Comparison of ENCODE assay signal across 15 cellular contexts in genomic region chr4:112522389-112522788, GRCh38. TPM values are rescaled to one million over a fixed set of nuclear protein-coding genes. Genes with fewer than 3 reads are reported as not detected.
A peak's percentile ranks its signal among the peaks of the same experiment; 100 is the strongest.
DNase-seq lines count a peak whose midpoint lies in the region; ATAC-seq, FAIRE-seq and TF ChIP-seq lines count a peak whose summit lies in the region.
"Had no signal": no experiment of that assay in that cellular context is flagged by ENCODE, and none has a peak within 500 bp of the region (broad histone marks: within the 10 kb centered on the region; RNA-seq: fewer than 3 reads in every experiment).

No MANE protein-coding gene starts in this region.

- no peak overlapping the region for H3K27ac Mint-ChIP-seq in activated CD4-positive, alpha-beta memory T cell treated with anti-CD3 and anti-CD28 coated beads, Interleukin-2, amount 10 ng/mL, durations not matched to agents 7 days and 5 days
- no peak overlapping the region for H3K27ac Mint-ChIP-seq in activated CD4-positive, alpha-beta memory T cell treated with anti-CD3 and anti-CD28 coated beads for 36 hours
- H3K27ac Mint-ChIP-seq in HFFc6 = no peak overlapping the region
- H3K27ac Mint-ChIP-seq in neural progenitor cell = no peak overlapping the region

- no peaks in the 10 kb centered on the region for H3K36me3 ChIP-seq in GM12878 (ENCODE audit: control insufficient read depth in 2 of 2, insufficient read depth in 2 of 2, low read length in 1 of 2)
- no peaks in the 10 kb centered on the region for H3K36me3 ChIP-seq in neural progenitor cell
- H3K36me3 ChIP-seq in breast epithelium = no peaks in the 10 kb centered on the region

- H3K9ac ChIP-seq in GM12878 (ENCODE audit: control insufficient read depth, insufficient read depth, low read length) (no peak overlapping the region), neural progenitor cell (no peak overlapping the region)

- intact Hi-C loops in activated CD4-positive, alpha-beta memory T cell treated with anti-CD3 and anti-CD28 coated beads for 36 hours (cut with micrococcal nuclease) = loop anchor here (2.0 to 5.0 kb wide), 3 partner anchors 240 to 445 kb away; no protein-coding TSS in a partner anchor
- intact Hi-C loops in GM12878 (cut with micrococcal nuclease; ENCODE audit: unreplicated experiment) = loop anchor here (2.0 to 5.0 kb wide), 5 partner anchors 240 to 424 kb away; no protein-coding TSS in a partner anchor
- intact Hi-C loops in breast epithelium (cut with DNase I; ENCODE audit: low total_unique reads) = loop anchor here (5.0 kb wide), 1 partner anchor 1040 kb away; no protein-coding TSS in a partner anchor

- peak overlapping the region; percentile 73; the same call in 1 of the 2 replicates for H3K4me3 ChIP-seq in GM12878
- peak overlapping the region; percentile 50 for H3K4me3 ChIP-seq in neural progenitor cell
- H3K4me3 ChIP-seq in coronary artery = no peak overlapping the region
- no peak overlapping the region for H3K4me3 ChIP-seq in breast epithelium

- BruUV-seq in GM12878 (replicated peaks; lab: Mats Ljungman, UMichigan) = no TSS peak

- no peak for DNase-seq in activated CD4-positive, alpha-beta memory T cell treated with anti-CD3 and anti-CD28 coated beads, Interleukin-2, amount 10 ng/mL, durations not matched to agents 7 days and 5 days
- no peak for DNase-seq in activated CD4-positive, alpha-beta memory T cell treated with anti-CD3 and anti-CD28 coated beads for 36 hours
- no peak for DNase-seq in HFFc6
- DNase-seq in GM12878 (ENCODE audit: low read depth, low spot score) = no peak
- peak; percentile 59 for DNase-seq in neural progenitor cell (ENCODE audit: low spot score)
- no peak for DNase-seq in coronary artery (ENCODE audit: low spot score)
- DNase-seq in breast epithelium (ENCODE audit: low spot score in 2 of 2) = no peak
- DNase-seq: amniotic stem cell, COR-L47, foreskin keratinocyte, NCI-H1092 had no signal

- H3K9me3 ChIP-seq in GM12878 (replicated peaks; ENCODE audit: control insufficient read depth, insufficient read depth, low read length) (no peaks in the 10 kb centered on the region; the same call in 2 of the 3 replicates), neural progenitor cell (ENCODE audit: low read depth) (no peaks in the 10 kb centered on the region), breast epithelium (no peaks in the 10 kb centered on the region)

- no peak for TF ChIP-seq RAD21 in GM12878 (IDR thresholded peaks at IDR 0.05; ENCODE audit: insufficient read depth, low read depth, low read length)

- H3K9me3 Mint-ChIP-seq in activated CD4-positive, alpha-beta memory T cell treated with anti-CD3 and anti-CD28 coated beads, Interleukin-2, amount 10 ng/mL, durations not matched to agents 7 days and 5 days = no peaks in the 10 kb centered on the region
- no peaks in the 10 kb centered on the region for H3K9me3 Mint-ChIP-seq in activated CD4-positive, alpha-beta memory T cell treated with anti-CD3 and anti-CD28 coated beads for 36 hours
- H3K9me3 Mint-ChIP-seq in HFFc6 (0 out of 2 replicates have a peak, but pooled peaks cover 13% of the 10 kb centered on the region), neural progenitor cell (peaks cover 2% of the 10 kb centered on the region)

- no peaks in the 10 kb centered on the region for H3K36me3 Mint-ChIP-seq in activated CD4-positive, alpha-beta memory T cell treated with anti-CD3 and anti-CD28 coated beads, Interleukin-2, amount 10 ng/mL, durations not matched to agents 7 days and 5 days (ENCODE audit: low read depth)
- peaks cover 3% of the 10 kb centered on the region for H3K36me3 Mint-ChIP-seq in activated CD4-positive, alpha-beta memory T cell treated with anti-CD3 and anti-CD28 coated beads for 36 hours
- H3K36me3 Mint-ChIP-seq in HFFc6 (ENCODE audit: low read depth) = peaks cover 8% of the 10 kb centered on the region; the same call in 1 of the 2 replicates
- no peaks in the 10 kb centered on the region for H3K36me3 Mint-ChIP-seq in neural progenitor cell

- no peak for ATAC-seq in GM12878
- no peak for ATAC-seq in GM19035 (IDR thresholded peaks at IDR 0.05; ENCODE audit: unreplicated experiment)
- ATAC-seq: SK-N-SH treated with all-trans-retinoic acid at 6 μM for 48 hours had no signal

- H3F3A ChIP-seq in neural progenitor cell (ENCODE audit: low read depth) = peaks cover 67% of the 10 kb centered on the region

- H4K20me1 ChIP-seq in GM12878 (ENCODE audit: control insufficient read depth, insufficient read depth) (no peaks in the 10 kb centered on the region), neural progenitor cell (ENCODE audit: low read depth) (peaks cover 43% of the 10 kb centered on the region)

- TF ChIP-seq POLR2A in GM12878 (IDR thresholded peaks at IDR 0.05; ENCODE audit: low read depth, low read length) (no peak), breast epithelium (IDR thresholded peaks at IDR 0.05) (no peak)

- SMC1A ChIA-PET in GM12878 (lab: Charles Lee; ENCODE audit: uncharacterized antibody, unreplicated experiment) = interaction anchor here (0.6 to 10.6 kb wide), 12 partner anchors 10 to 523 kb away, joined by 3 to 124 read pairs (median 6); no protein-coding TSS in a partner anchor

- peak overlapping the region; percentile 73 for H3K4me2 ChIP-seq in GM12878 (ENCODE audit: control insufficient read depth, insufficient read depth)
- H3K4me2 ChIP-seq in neural progenitor cell = peak overlapping the region; percentile 89

- H3K79me2 ChIP-seq in GM12878 (ENCODE audit: control insufficient read depth, insufficient read depth, low read length) (no peaks in the 10 kb centered on the region), neural progenitor cell (ENCODE audit: low read depth) (no peaks in the 10 kb centered on the region)

- TF ChIP-seq EP300 in GM12878 (IDR thresholded peaks at IDR 0.05; ENCODE audit: borderline replicate concordance in 1 of 2, control insufficient read depth in 1 of 2, low read depth in 2 of 2, low read length in 2 of 2) = no peak

- H2AFZ ChIP-seq in GM12878 (ENCODE audit: control insufficient read depth, low read depth, low read length) (no peak overlapping the region), neural progenitor cell (replicated peaks) (no peak overlapping the region)

- H3K27me3 Mint-ChIP-seq in activated CD4-positive, alpha-beta memory T cell treated with anti-CD3 and anti-CD28 coated beads, Interleukin-2, amount 10 ng/mL, durations not matched to agents 7 days and 5 days = peaks cover 79% of the 10 kb centered on the region
- H3K27me3 Mint-ChIP-seq in activated CD4-positive, alpha-beta memory T cell treated with anti-CD3 and anti-CD28 coated beads for 36 hours = peaks cover 66% of the 10 kb centered on the region
- H3K27me3 Mint-ChIP-seq in HFFc6 (ENCODE audit: insufficient read depth) (peaks cover 54% of the 10 kb centered on the region), neural progenitor cell (ENCODE audit: insufficient read depth, low read depth) (peaks cover 64% of the 10 kb centered on the region)

- H3K4me1 ChIP-seq in GM12878 (ENCODE audit: control insufficient read depth, insufficient read depth, low read length) (peaks cover 6% of the 10 kb centered on the region), neural progenitor cell (peaks cover 51% of the 10 kb centered on the region), breast epithelium (peaks cover 0 to 4% of the 10 kb centered on the region in 2 donors)
- H3K4me1 ChIP-seq: foreskin keratinocyte had no signal

- in situ Hi-C loops in GM12878 (cut with MboI) = loop anchor here (5.0 kb wide), 2 partner anchors 200 to 420 kb away; no protein-coding TSS in a partner anchor

- POLR2A ChIA-PET in activated CD4-positive, alpha-beta memory T cell treated with anti-CD3 and anti-CD28 coated beads, Interleukin-2, amount 10 ng/mL, durations not matched to agents 7 days and 5 days (lab: Charles Lee) = interaction anchor here (1.4 kb wide), 1 partner anchor 13 kb away, joined by 4 read pairs; no protein-coding TSS in a partner anchor
- POLR2A ChIA-PET in activated CD4-positive, alpha-beta memory T cell treated with anti-CD3 and anti-CD28 coated beads for 36 hours (lab: Charles Lee) = interaction anchor here (1.0 kb wide), 1 partner anchor 10 kb away, joined by 5 read pairs; no protein-coding TSS in a partner anchor
- POLR2A ChIA-PET in GM12878 (lab: Charles Lee) = interaction anchor here (0.6 to 1.6 kb wide), 8 partner anchors 10 to 528 kb away, joined by 3 to 9 read pairs (median 4); no protein-coding TSS in a partner anchor

- FAIRE-seq in GM12878 (lab: Jason Lieb, UNC) = no peak

- H3K4me3 Mint-ChIP-seq in activated CD4-positive, alpha-beta memory T cell treated with anti-CD3 and anti-CD28 coated beads, Interleukin-2, amount 10 ng/mL, durations not matched to agents 7 days and 5 days = peak overlapping the region; percentile 63
- H3K4me3 Mint-ChIP-seq in activated CD4-positive, alpha-beta memory T cell treated with anti-CD3 and anti-CD28 coated beads for 36 hours = no peak overlapping the region
- H3K4me3 Mint-ChIP-seq in HFFc6 (peak overlapping the region; percentile 87; the same call in 1 of the 2 replicates), neural progenitor cell (peak overlapping the region; percentile 42)

- 51% methylated on average over 15 of the region's 15 CpGs for WGBS in GM12878 (ENCODE audit: insufficient coverage, insufficient replicate concordance, low lambda C conversion rate, missing lambda C conversion rate)

- RAD21 ChIA-PET in GM12878 (lab: Charles Lee; ENCODE audit: unreplicated experiment) = interaction anchor here (0.7 to 4.2 kb wide), 15 partner anchors 10 to 421 kb away, joined by 3 to 72 read pairs (median 5); no protein-coding TSS in a partner anchor

- no peaks in the 10 kb centered on the region; a peak in 2 of 4 replicates for H3K27me3 ChIP-seq in GM12878 (replicated peaks in 1 of 2; ENCODE audit: control insufficient read depth in 2 of 2, insufficient read depth in 2 of 2, low read length in 1 of 2)
- H3K27me3 ChIP-seq in neural progenitor cell = peaks cover 99% of the 10 kb centered on the region
- H3K27me3 ChIP-seq in breast epithelium = peaks cover 0 to 71% of the 10 kb centered on the region in 2 donors

- TF ChIP-seq CTCF in HFFc6 (IDR thresholded peaks at IDR 0.05) (no peak), GM12878 (IDR thresholded peaks at IDR 0.05 in 2 of 3, conservative IDR thresholded peaks at IDR 0.05 in 1 of 3; ENCODE audit: control insufficient read depth in 2 of 3, extremely low read depth in 1 of 3, insufficient read depth in 1 of 3, low read depth in 3 of 3, low read length in 3 of 3) (no peak), neural progenitor cell (IDR thresholded peaks at IDR 0.05) (no peak), coronary artery (IDR thresholded peaks at IDR 0.05) (no peak), breast epithelium (IDR thresholded peaks at IDR 0.05) (no peak)

- CTCF ChIA-PET in activated CD4-positive, alpha-beta memory T cell treated with anti-CD3 and anti-CD28 coated beads, Interleukin-2, amount 10 ng/mL, durations not matched to agents 7 days and 5 days (lab: Charles Lee) = interaction anchor here (0.6 to 5.3 kb wide), 14 partner anchors 9 to 1054 kb away, joined by 3 to 41 read pairs (median 4); partner anchors contain the start of gene TIFA
- CTCF ChIA-PET in activated CD4-positive, alpha-beta memory T cell treated with anti-CD3 and anti-CD28 coated beads for 36 hours (lab: Charles Lee) = interaction anchor here (0.9 to 4.0 kb wide), 8 partner anchors 8 to 422 kb away, joined by 3 to 52 read pairs (median 19); no protein-coding TSS in a partner anchor
- CTCF ChIA-PET in GM12878 (lab: Yijun Ruan, JAX) = interaction anchor here (0.7 to 13.9 kb wide), 27 partner anchors 8 to 421 kb away, joined by 3 to 221 read pairs (median 4); no protein-coding TSS in a partner anchor

- H3K4me1 Mint-ChIP-seq in activated CD4-positive, alpha-beta memory T cell treated with anti-CD3 and anti-CD28 coated beads, Interleukin-2, amount 10 ng/mL, durations not matched to agents 7 days and 5 days = peaks cover 48% of the 10 kb centered on the region
- peaks cover 40% of the 10 kb centered on the region for H3K4me1 Mint-ChIP-seq in activated CD4-positive, alpha-beta memory T cell treated with anti-CD3 and anti-CD28 coated beads for 36 hours (ENCODE audit: low read depth)
- peaks cover 46% of the 10 kb centered on the region for H3K4me1 Mint-ChIP-seq in HFFc6 (ENCODE audit: low read depth)
- peaks cover 58% of the 10 kb centered on the region for H3K4me1 Mint-ChIP-seq in neural progenitor cell

- no peak overlapping the region for H3K27ac ChIP-seq in GM12878 (ENCODE audit: control insufficient read depth, insufficient read depth)
- no peak overlapping the region for H3K27ac ChIP-seq in neural progenitor cell
- no peak overlapping the region for H3K27ac ChIP-seq in coronary artery
- no peak overlapping the region for H3K27ac ChIP-seq in breast epithelium
- H3K27ac ChIP-seq: foreskin keratinocyte had no signal

RNA-seq across cellular contexts. Expression of gene NEUROG2, which starts 6.4 kb away (rescaled TPM):
- total RNA-seq in activated CD4-positive, alpha-beta memory T cell treated with anti-CD3 and anti-CD28 coated beads, Interleukin-2, amount 10 ng/mL, durations not matched to agents 7 days and 5 days = not detected
- total RNA-seq in activated CD4-positive, alpha-beta memory T cell treated with anti-CD3 and anti-CD28 coated beads for 36 hours = not detected
- not detected for total RNA-seq in HFFc6 (2021; fragmentation: NEBNext Ultra II Directional; extraction: Animal tissue kit (Norgen Biotek cat#: 25700))
- 4.6 and 4.8 TPM in 2 replicates for total RNA-seq in GM12878 (2013; cell fraction: nucleolus; rRNA removed)
- total RNA-seq in GM12878 (2014; rRNA removed) (2.2 and 2.6 TPM in 2 replicates), GM12878 (2014; rRNA removed; fragmentation: Illumina TruSeq; extraction: Trizol) (1.1 and 1.6 TPM in 2 replicates), GM12878 (2021) (1.9 and 2.9 TPM in 2 replicates), neural progenitor cell (ENCODE audit: low replicate concordance) (0.09 and 0.90 TPM in 2 replicates), breast epithelium (under 1 TPM in 2 of 3 donors, not detected in 1; 0.29 to 0.33 TPM)
- 0.41 TPM for polyA plus RNA-seq in GM12878 (2011; ENCODE audit: low read depth)
- polyA plus RNA-seq in GM12878 (2011; rRNA removed) (1.2 and 1.4 TPM in 2 replicates), GM12878 (2014; fragmentation: Illumina TruSeq; extraction: Trizol) (1.2 and 1.9 TPM in 2 replicates), GM12878 (2014; fragmentation: Nextera tagmentation; extraction: Ambion mirVana) (under 1 TPM; 0.53 to 0.68 TPM), GM12878 (2014; rRNA removed) (2.2 and 3.3 TPM in 2 replicates), GM12878 (2016; fragmentation: Nextera tagmentation; extraction: Ambion mirVana) (under 1 TPM; 0.66 to 0.92 TPM)
- polyA plus RNA-seq in GM12878 (2011; cell fraction: cytosol; rRNA removed) = 0.82 and 1.2 TPM in 2 replicates
- 1.8 and 2.7 TPM in 2 replicates for polyA plus RNA-seq in GM12878 (2011; cell fraction: nucleus; rRNA removed)
- 1.4 and 2.1 TPM in 2 replicates for polyA plus RNA-seq in GM12878 (2012)
- polyA minus RNA-seq in GM12878 (2011; rRNA and poly(A)+ RNA removed) = 0.59 and 0.67 TPM in 2 replicates
- polyA minus RNA-seq in GM12878 (2011; cell fraction: cytosol; rRNA and poly(A)+ RNA removed) = 0.52 TPM in 1 of 2 replicates, not detected in the other
- polyA minus RNA-seq in GM12878 (2011; cell fraction: nucleus; rRNA and poly(A)+ RNA removed) = 0.48 TPM in 2 replicates
- total RNA-seq: foreskin keratinocyte, liver, pulmonary artery endothelial cell had no signal
- polyA plus RNA-seq: foreskin keratinocyte, liver had no signal

Comparison
In these comparisons a context has a peak if more than half of its experiments do, and no peak if none do; other contexts are left out.
1. H3K4me3 ChIP-seq: peak in GM12878 (single experiment) and neural progenitor cell (single experiment); none in coronary artery (single experiment) and breast epithelium (0 of 3).